In the genomic region with DNA sequence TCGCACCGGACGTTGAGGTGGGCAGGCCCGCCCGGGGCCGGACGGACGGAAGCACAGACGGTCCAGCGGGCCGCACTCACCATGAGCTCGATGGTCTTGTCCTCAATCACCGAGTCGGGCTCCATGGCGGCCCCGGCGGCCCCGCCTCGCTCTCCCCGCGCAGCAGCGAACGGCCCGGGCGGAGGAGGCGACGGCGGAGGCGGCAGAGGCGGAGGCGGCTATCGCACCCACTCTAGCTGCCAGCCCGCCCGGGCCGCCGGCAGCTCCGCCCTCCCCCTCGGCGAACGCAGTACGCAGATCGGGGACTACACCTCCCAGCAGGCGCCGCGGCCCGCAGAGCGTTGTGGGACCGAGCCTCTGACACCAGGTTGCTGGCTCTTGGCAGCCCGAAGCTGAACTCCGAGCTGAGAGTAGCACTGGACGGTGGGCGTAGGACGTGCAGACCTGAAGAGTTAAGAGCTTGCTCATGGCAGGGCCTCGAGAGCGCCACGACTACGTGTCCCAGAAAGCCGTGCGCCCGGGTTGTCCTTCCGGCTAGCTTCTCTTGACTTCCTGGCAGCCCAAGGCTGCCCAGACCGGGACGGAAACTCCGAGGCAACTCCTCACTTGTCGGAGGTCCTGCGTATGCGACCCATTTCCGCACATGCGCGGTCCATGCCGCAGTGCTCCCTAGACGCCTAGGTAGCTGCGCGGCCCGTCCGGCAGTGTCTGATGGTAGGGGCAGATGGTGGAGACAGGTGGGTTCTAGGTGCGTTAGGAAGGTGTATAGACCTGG, we compare ENCODE assay signal across 8 cellular contexts. TPM values are rescaled to one million over a fixed set of nuclear protein-coding genes. Genes with fewer than 3 reads are reported as not detected.
DNase-seq lines count a peak whose midpoint lies in the region; TF ChIP-seq lines count a peak whose summit lies in the region.

Gene FBXW11, minus strand, starts transcription at position 261 of the 775 bp plus-strand sequence. Its CDS starts 136 bp downstream, at position 125.

- H4K5ac ChIP-seq in H9 (ENCODE audit: insufficient read length, low read depth, low read length) = no peak within 1 kb of the TSS

- H3K27me3 ChIP-seq in H9 (ENCODE audit: insufficient read depth, low read length) (no peaks in the 10 kb centered on the region), MG63 (no peaks in the 10 kb centered on the region), stomach smooth muscle (ENCODE audit: control insufficient read depth in 1 of 2, insufficient read depth in 2 of 2, low read length in 2 of 2) (no peaks in the 10 kb centered on the region)

- H3K4me1 Mint-ChIP-seq in H9 (peaks cover 62 to 69% of the 10 kb centered on the region in 2 experiments), neural crest cell (peaks cover 34% of the 10 kb centered on the region)

- no peak within 1 kb of the TSS for H4K8ac ChIP-seq in H9 (replicated peaks; ENCODE audit: insufficient read length, low read depth, low read length)

- no peak within 1 kb of the TSS for H2BK12ac ChIP-seq in H9 (ENCODE audit: insufficient read length, low read depth, low read length)

- H3K27me3 Mint-ChIP-seq in H9 (ENCODE audit: low read depth) = no peaks in the 10 kb centered on the region
- H3K27me3 Mint-ChIP-seq in neural crest cell (ENCODE audit: low read depth) = no peaks in the 10 kb centered on the region

- H2BK120ac ChIP-seq in H9 (ENCODE audit: low read depth, low read length, poor library complexity, severe bottlenecking) = no peak within 1 kb of the TSS

- H2AFZ ChIP-seq in H9 (ENCODE audit: low read length) = peak within 1 kb of the TSS; percentile 93

- no peak within 1 kb of the TSS for H2BK15ac ChIP-seq in H9 (ENCODE audit: low read depth, low read length)

- no peak within 1 kb of the TSS for H3T11ph ChIP-seq in H9 (ENCODE audit: low read length)

- no peak within 1 kb of the TSS for H2BK20ac ChIP-seq in H9 (ENCODE audit: low read depth, low read length, poor library complexity, severe bottlenecking)

- WGBS in H9 (ENCODE audit: extremely low coverage, insufficient read length, low lambda C conversion rate) = no CpG with 5 or more reads among the region's 77 CpGs

- H3K9me3 ChIP-seq in H9 (ENCODE audit: control insufficient read depth, low read depth, low read length) (no peaks in the 10 kb centered on the region), MG63 (no peaks in the 10 kb centered on the region), stomach smooth muscle (ENCODE audit: control insufficient read depth in 2 of 2, low read length in 2 of 2) (no peaks in the 10 kb centered on the region)

- H3K79me2 ChIP-seq in H9 (ENCODE audit: insufficient read depth, low read length) = peaks cover 34% of the 10 kb centered on the region; the same call in 1 of the 2 replicates

- H3K23me2 ChIP-seq in H9 (ENCODE audit: insufficient read length, low read depth, low read length, poor library complexity, severe bottlenecking) = peaks cover 16% of the 10 kb centered on the region

- TF ChIP-seq CTCF in H9 (conservative IDR thresholded peaks at IDR 0.05) = no peak
- no peak for TF ChIP-seq CTCF in fibroblast of villous mesenchyme (IDR thresholded peaks at IDR 0.05; ENCODE audit: insufficient read depth, low read depth, low read length)
- no peak for TF ChIP-seq CTCF in neural crest cell (conservative IDR thresholded peaks at IDR 0.05)

- no peak within 1 kb of the TSS; the same call in 1 of the 2 replicates for H3K4ac ChIP-seq in H9 (ENCODE audit: low read depth, low read length)

- peak within 1 kb of the TSS; percentile 100 for H3K18ac ChIP-seq in H9 (ENCODE audit: insufficient read length, low read depth, low read length)

- peak within 1 kb of the TSS; percentile 92 for H3K27ac ChIP-seq in H9 (ENCODE audit: insufficient read length, low read depth, low read length)
- peak within 1 kb of the TSS; percentile 97 for H3K27ac ChIP-seq in stomach smooth muscle (ENCODE audit: low read length)

- peak within 1 kb of the TSS; percentile 99 for H3K14ac ChIP-seq in H9 (ENCODE audit: insufficient read depth, low read length)

- no peak within 1 kb of the TSS for H2AK5ac ChIP-seq in H9 (ENCODE audit: insufficient read length, low read length)

- DNase-seq in ELR (ENCODE audit: low read depth) = peak; percentile 99
- DNase-seq in H9 = peak; percentile 97
- peak; percentile 99 for DNase-seq in MG63
- DNase-seq in SHP77 treated with DMSO at 0.1 percent for 48 hours (lab: John Stamatoyannopoulos, UW) = peak; percentile 88
- DNase-seq in activated gamma-delta T cell (lab: John Stamatoyannopoulos, UW) = peak; percentile 85
- peak; percentile 96 for DNase-seq in fibroblast of villous mesenchyme (ENCODE audit: low read depth)
- DNase-seq in neural crest cell (ENCODE audit: low read depth, low spot score) = peak; percentile 83

- H3K27ac Mint-ChIP-seq in H9 (peak within 1 kb of the TSS; percentile 98 to 99 (median 98)), neural crest cell (ENCODE audit: unreplicated experiment) (peak within 1 kb of the TSS; percentile 97)

- peaks cover 0 to 14% (median 10%) of the 10 kb centered on the region in 3 experiments; a peak in 5 of 7 replicates for H3K36me3 Mint-ChIP-seq in H9 (ENCODE audit: insufficient read depth in 1 of 3, low read depth in 3 of 3)
- H3K36me3 Mint-ChIP-seq in neural crest cell (ENCODE audit: low read depth) = no peaks in the 10 kb centered on the region

- H3K36me3 ChIP-seq in MG63 (peaks cover 7% of the 10 kb centered on the region), stomach smooth muscle (ENCODE audit: control insufficient read depth in 2 of 2, insufficient read depth in 2 of 2, low read length in 2 of 2) (no peaks in the 10 kb centered on the region)

- peak within 1 kb of the TSS; percentile 99 for H2BK5ac ChIP-seq in H9 (ENCODE audit: insufficient read length, low read length)

- H3K9ac ChIP-seq in H9 (ENCODE audit: extremely low read depth, insufficient read length, low read length) = peak within 1 kb of the TSS; percentile 94
- H3K9ac ChIP-seq in stomach smooth muscle (ENCODE audit: low read length in 2 of 2) = peak within 1 kb of the TSS; percentile 88 to 99

- H4K20me1 ChIP-seq in H9 (ENCODE audit: control insufficient read depth, insufficient read depth, insufficient read length) = no peaks in the 10 kb centered on the region

- H3K4me3 ChIP-seq in MG63 (peak within 1 kb of the TSS; percentile 97), fibroblast of villous mesenchyme (ENCODE audit: low read depth, low read length) (peak within 1 kb of the TSS; percentile 88), stomach smooth muscle (ENCODE audit: low read length in 2 of 2) (peak within 1 kb of the TSS; percentile 90 to 99)

- H3K4me1 ChIP-seq in H9 (ENCODE audit: insufficient read depth, low read length) = peaks cover 11% of the 10 kb centered on the region
- peaks cover 25% of the 10 kb centered on the region for H3K4me1 ChIP-seq in stomach smooth muscle (ENCODE audit: control insufficient read depth, insufficient read depth, low read length)

- H3K56ac ChIP-seq in H9 (ENCODE audit: insufficient read length, low read depth, low read length) = peak within 1 kb of the TSS; percentile 69

- peak within 1 kb of the TSS; percentile 90 for H3K4me2 ChIP-seq in H9 (ENCODE audit: insufficient read depth, insufficient read length, low read length)

- H3K9me3 Mint-ChIP-seq in H9 (no peaks in the 10 kb centered on the region), neural crest cell (no peaks in the 10 kb centered on the region)

- H4K91ac ChIP-seq in H9 (ENCODE audit: insufficient read length, low read depth, low read length) = no peak within 1 kb of the TSS

- H3K23ac ChIP-seq in H9 (ENCODE audit: insufficient read length, low read depth, low read length) = no peak within 1 kb of the TSS

- peak within 1 kb of the TSS; percentile 94 to 97 for H3K4me3 Mint-ChIP-seq in H9
- peak within 1 kb of the TSS; percentile 96 for H3K4me3 Mint-ChIP-seq in neural crest cell

- peaks cover 3% of the 10 kb centered on the region for H3K79me1 ChIP-seq in H9 (ENCODE audit: insufficient read depth, low read depth, low read length, poor library complexity, severe bottlenecking)

RNA-seq across cellular contexts. Expression of gene FBXW11, which starts in this region (rescaled TPM):
- total RNA-seq in H9 (2021) (84.0 and 85.3 TPM in 2 replicates), fibroblast of villous mesenchyme (68.0 and 112 TPM in 2 replicates), neural crest cell (64.1 and 66.6 TPM in 2 replicates)
- total RNA-seq in MG63 (2014; rRNA removed; shearing (Covaris generic); ENCODE audit: low replicate concordance) = 71.1 and 106 TPM in 2 replicates

Comparison
In these comparisons a context has a peak if more than half of its experiments do, and no peak if none do; other contexts are left out.
1. Peak in every context shown above with its lines: DNase-seq, H3K4me3 ChIP-seq and H3K27ac ChIP-seq.